Comparison of ENCODE assay signal across 12 cellular contexts in the genomic region with DNA sequence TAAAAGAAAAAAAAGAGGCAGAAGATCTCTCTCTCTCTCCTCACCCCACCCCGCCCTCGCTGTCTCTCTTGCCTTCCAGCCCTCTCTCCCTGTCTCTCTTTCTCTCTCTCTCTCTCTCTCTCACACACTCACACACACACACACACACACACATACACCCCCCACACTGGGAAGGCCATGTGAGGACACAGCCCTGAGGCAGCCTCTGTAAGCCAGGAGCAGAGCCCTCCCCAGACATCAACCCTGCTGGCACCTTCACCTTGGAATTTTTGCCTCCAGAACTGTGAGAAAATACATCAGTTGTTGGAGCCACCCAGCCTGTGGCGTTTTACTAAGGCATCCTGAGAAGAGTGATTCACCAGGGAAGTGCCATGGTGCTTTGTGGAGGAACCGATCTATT. TPM values are rescaled to one million over a fixed set of nuclear protein-coding genes. Genes with fewer than 3 reads are reported as not detected.
DNase-seq lines count a peak whose midpoint lies in the region; ATAC-seq and TF ChIP-seq lines count a peak whose summit lies in the region.
"Had no signal": no experiment of that assay in that cellular context is flagged by ENCODE, and none has a peak within 500 bp of the region (broad histone marks: within the 10 kb centered on the region; RNA-seq: fewer than 3 reads in every experiment).

No MANE protein-coding gene starts in this region.

- H3K27ac Mint-ChIP-seq in stimulated activated naive CD8-positive, alpha-beta T cell treated with anti-CD3 and anti-CD28 coated beads, Interleukin-15, amount 100 ng/mL, for 72 hours = peak overlapping the region; percentile 36 to 84
- H3K27ac Mint-ChIP-seq: progenitor cell of endocrine pancreas had no signal

- no peaks in the 10 kb centered on the region for H3K9me3 Mint-ChIP-seq in stimulated activated naive CD8-positive, alpha-beta T cell treated with anti-CD3 and anti-CD28 coated beads, Interleukin-15, amount 100 ng/mL, for 72 hours

- no peak for TF ChIP-seq POLR2A in adrenal gland (IDR thresholded peaks at IDR 0.05)

- H3K4me1 Mint-ChIP-seq in stimulated activated naive CD8-positive, alpha-beta T cell treated with anti-CD3 and anti-CD28 coated beads, Interleukin-15, amount 100 ng/mL, for 72 hours = peaks cover 46% of the 10 kb centered on the region

- H3K4me1 ChIP-seq in adrenal gland (replicated peaks in 1 of 2) = peaks cover 12 to 19% of the 10 kb centered on the region in 2 donors

- no peak for ATAC-seq in stimulated activated naive CD8-positive, alpha-beta T cell treated with anti-CD3 and anti-CD28 coated beads, Interleukin-15, amount 100 ng/mL, for 72 hours
- no peak for ATAC-seq in stimulated activated naive CD8-positive, alpha-beta T cell treated with anti-CD3 and anti-CD28 coated beads, Interleukin-15, Interleukin-2, amounts not matched to agents 100 U/mL and 50 U/mL, for 24 hours

- peaks cover 0 to 35% of the 10 kb centered on the region in 2 donors for H3K36me3 ChIP-seq in adrenal gland (replicated peaks in 1 of 2)
- H3K36me3 ChIP-seq: MG63 had no signal

- H3K27me3 Mint-ChIP-seq in stimulated activated naive CD8-positive, alpha-beta T cell treated with anti-CD3 and anti-CD28 coated beads, Interleukin-15, amount 100 ng/mL, for 72 hours = no peaks in the 10 kb centered on the region

- no peak overlapping the region for H3K4me3 ChIP-seq in adrenal gland
- H3K4me3 ChIP-seq: MG63, tibial artery had no signal

- intact Hi-C loops in adrenal gland (cut with DNase I) = loop anchor here (2.0 to 5.0 kb wide), 2 partner anchors 31 to 36 kb away; no protein-coding TSS in a partner anchor

- 40 to 63% (median 51%) methylated on average over 3 to 4 of the region's 4 CpGs for WGBS in adrenal gland, 4 donors

- TF ChIP-seq CTCF in adrenal gland (IDR thresholded peaks at IDR 0.05) = no peak

- H3K9me3 ChIP-seq in adrenal gland (replicated peaks in 1 of 3) = no peaks in the 10 kb centered on the region
- H3K9me3 ChIP-seq: MG63, tibial artery had no signal

- H3K4me3 Mint-ChIP-seq in stimulated activated naive CD8-positive, alpha-beta T cell treated with anti-CD3 and anti-CD28 coated beads, Interleukin-15, amount 100 ng/mL, for 72 hours = no peak overlapping the region

- H3K27me3 ChIP-seq in adrenal gland = no peaks in the 10 kb centered on the region
- H3K27me3 ChIP-seq: MG63, tibial artery had no signal

- peak overlapping the region in 1 of 5 donors; percentile 15 for H3K27ac ChIP-seq in adrenal gland
- H3K27ac ChIP-seq: tibial artery had no signal

- DNase-seq in stimulated activated naive CD8-positive, alpha-beta T cell treated with anti-CD3 and anti-CD28 coated beads, Interleukin-15, amount 100 ng/mL, for 72 hours = no peak
- DNase-seq in stimulated activated naive CD8-positive, alpha-beta T cell treated with anti-CD3 and anti-CD28 coated beads, Interleukin-15, Interleukin-2, amounts not matched to agents 100 U/mL and 50 U/mL, for 24 hours = no peak
- peak in 4 of 7 donors; percentile 35 to 66 (median 40) for DNase-seq in adrenal gland
- DNase-seq in mesenteric fat pad (ENCODE audit: low spot score) = peak; percentile 39
- DNase-seq in occipital lobe (lab: John Stamatoyannopoulos, UW) = no peak
- no peak for DNase-seq in central memory CD4-positive, alpha-beta T cell
- DNase-seq in SHP77 treated with DMSO at 0.1 percent for 48 hours (lab: John Stamatoyannopoulos, UW) = no peak
- DNase-seq in UCSD-AML1 (lab: John Stamatoyannopoulos, UW; ENCODE audit: unreplicated experiment) = no peak
- DNase-seq: MG63, NCI-H2107 had no signal

RNA-seq across cellular contexts. Expression of a gene that starts 14.7 kb away (rescaled TPM):
- total RNA-seq in adrenal gland = 100 to 1,000 TPM in 1 of 8 donors, 10 to 100 TPM in 7; 20.1 to 123 (median 31.5) TPM
- 10 to 100 TPM; 21.7 to 28.5 (median 22.1) TPM for polyA plus RNA-seq in adrenal gland
- total RNA-seq in mesenteric fat pad = 66.8 TPM
- total RNA-seq in occipital lobe = 2.5 TPM
- total RNA-seq: progenitor cell of endocrine pancreas had no signal

RNA-seq across cellular contexts. Expression of a gene that starts 55.7 kb away (rescaled TPM):
- 10 to 100 TPM in 1 of 8 donors, 1 to 10 TPM in 6, not detected in 1; 1.2 to 10.0 (median 3.9) TPM for total RNA-seq in adrenal gland
- polyA plus RNA-seq in adrenal gland = 1 to 10 TPM; 2.1 to 3.6 (median 3.4) TPM
- total RNA-seq in mesenteric fat pad = 51.4 TPM
- 10.5 TPM for total RNA-seq in occipital lobe
- total RNA-seq: progenitor cell of endocrine pancreas had no signal

Comparison
In these comparisons a context has a peak if more than half of its experiments do, and no peak if none do; other contexts are left out.
1. DNase-seq: peak in adrenal gland (4 of 7) and mesenteric fat pad (single experiment); none in stimulated activated naive CD8-positive, alpha-beta T cell treated with anti-CD3 and anti-CD28 coated beads, Interleukin-15, amount 100 ng/mL, for 72 hours (0 of 2), stimulated activated naive CD8-positive, alpha-beta T cell treated with anti-CD3 and anti-CD28 coated beads, Interleukin-15, Interleukin-2, amounts not matched to agents 100 U/mL and 50 U/mL, for 24 hours (single experiment), occipital lobe (single experiment), central memory CD4-positive, alpha-beta T cell (single experiment), SHP77 treated with DMSO at 0.1 percent for 48 hours (single experiment) and UCSD-AML1 (single experiment).